ENCODE assay signal across 1 cellular context in the genomic region with DNA sequence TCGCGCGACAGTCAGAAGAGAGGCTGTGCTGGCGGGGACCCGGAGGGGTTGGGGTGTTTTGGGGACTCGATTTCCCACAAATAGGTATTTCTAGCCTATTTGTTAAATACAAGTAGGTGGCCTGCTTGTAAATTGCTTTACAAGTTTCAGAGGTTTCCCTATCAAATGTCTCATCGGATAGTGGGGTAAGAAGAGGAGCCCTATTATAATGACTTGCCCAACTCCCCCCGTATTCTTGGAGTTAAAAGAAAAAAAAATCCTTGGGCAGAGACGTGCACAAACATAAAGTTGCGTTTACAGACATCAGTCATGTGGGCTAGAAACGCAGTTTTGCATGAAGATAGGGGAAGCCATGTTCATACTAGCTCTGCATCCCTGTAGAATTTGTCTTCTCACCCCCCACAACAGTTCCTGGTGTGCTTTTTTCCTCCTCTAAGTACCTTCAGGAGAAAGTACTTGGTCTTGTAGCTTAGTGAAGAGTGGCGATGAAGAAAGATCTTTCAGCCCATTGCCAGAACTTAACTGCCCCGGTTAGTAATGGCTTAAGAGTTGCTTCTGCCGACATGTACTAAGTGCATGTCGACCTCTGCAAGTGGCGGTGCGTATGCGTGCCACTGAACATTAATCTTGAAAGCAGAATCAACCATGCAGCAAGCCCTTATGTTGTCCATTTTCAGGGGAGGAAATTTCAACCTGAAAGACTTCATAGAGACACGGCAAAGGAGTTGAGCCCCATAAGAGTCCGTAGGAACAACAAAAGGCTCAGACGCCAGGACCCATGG.
A peak's percentile ranks its signal among the peaks of the same experiment; 100 is the strongest.
TF ChIP-seq lines count a peak whose summit lies in the region.

No MANE protein-coding gene starts in this region.

TF ChIP-seq in HepG2, 621 proteins besides CTCF, POLR2A, EP300 and RAD21 (continued from another document and continues in another):
- TF ChIP-seq PAXIP1 (CRISPR knock-in tag; conservative IDR thresholded peaks at IDR 0.05): no peak
- TF ChIP-seq SALL1 (CRISPR knock-in tag; IDR thresholded peaks at IDR 0.05): no peak
- TF ChIP-seq, protein P1, sequence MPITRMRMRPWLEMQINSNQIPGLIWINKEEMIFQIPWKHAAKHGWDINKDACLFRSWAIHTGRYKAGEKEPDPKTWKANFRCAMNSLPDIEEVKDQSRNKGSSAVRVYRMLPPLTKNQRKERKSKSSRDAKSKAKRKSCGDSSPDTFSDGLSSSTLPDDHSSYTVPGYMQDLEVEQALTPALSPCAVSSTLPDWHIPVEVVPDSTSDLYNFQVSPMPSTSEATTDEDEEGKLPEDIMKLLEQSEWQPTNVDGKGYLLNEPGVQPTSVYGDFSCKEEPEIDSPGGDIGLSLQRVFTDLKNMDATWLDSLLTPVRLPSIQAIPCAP (CRISPR knock-in tag; IDR thresholded peaks at IDR 0.05; ENCODE audit: low read depth): no peak
- TF ChIP-seq ZNF589 (CRISPR knock-in tag; conservative IDR thresholded peaks at IDR 0.05): 0 out of 2 replicates have a peak, but pooled peaks have one; percentile 38
- no peak for TF ChIP-seq ZNF678 (CRISPR knock-in tag; IDR thresholded peaks at IDR 0.05)
- no peak for TF ChIP-seq HMGXB3 (CRISPR knock-in tag; IDR thresholded peaks at IDR 0.05; ENCODE audit: borderline replicate concordance)
- TF ChIP-seq ZFP36L1 (CRISPR knock-in tag; IDR thresholded peaks at IDR 0.05): no peak
- no peak for TF ChIP-seq SCMH1 (CRISPR knock-in tag; IDR thresholded peaks at IDR 0.05; ENCODE audit: borderline replicate concordance)
- no peak for TF ChIP-seq NR2F1 (CRISPR knock-in tag; IDR thresholded peaks at IDR 0.05)
- TF ChIP-seq, protein P2, sequence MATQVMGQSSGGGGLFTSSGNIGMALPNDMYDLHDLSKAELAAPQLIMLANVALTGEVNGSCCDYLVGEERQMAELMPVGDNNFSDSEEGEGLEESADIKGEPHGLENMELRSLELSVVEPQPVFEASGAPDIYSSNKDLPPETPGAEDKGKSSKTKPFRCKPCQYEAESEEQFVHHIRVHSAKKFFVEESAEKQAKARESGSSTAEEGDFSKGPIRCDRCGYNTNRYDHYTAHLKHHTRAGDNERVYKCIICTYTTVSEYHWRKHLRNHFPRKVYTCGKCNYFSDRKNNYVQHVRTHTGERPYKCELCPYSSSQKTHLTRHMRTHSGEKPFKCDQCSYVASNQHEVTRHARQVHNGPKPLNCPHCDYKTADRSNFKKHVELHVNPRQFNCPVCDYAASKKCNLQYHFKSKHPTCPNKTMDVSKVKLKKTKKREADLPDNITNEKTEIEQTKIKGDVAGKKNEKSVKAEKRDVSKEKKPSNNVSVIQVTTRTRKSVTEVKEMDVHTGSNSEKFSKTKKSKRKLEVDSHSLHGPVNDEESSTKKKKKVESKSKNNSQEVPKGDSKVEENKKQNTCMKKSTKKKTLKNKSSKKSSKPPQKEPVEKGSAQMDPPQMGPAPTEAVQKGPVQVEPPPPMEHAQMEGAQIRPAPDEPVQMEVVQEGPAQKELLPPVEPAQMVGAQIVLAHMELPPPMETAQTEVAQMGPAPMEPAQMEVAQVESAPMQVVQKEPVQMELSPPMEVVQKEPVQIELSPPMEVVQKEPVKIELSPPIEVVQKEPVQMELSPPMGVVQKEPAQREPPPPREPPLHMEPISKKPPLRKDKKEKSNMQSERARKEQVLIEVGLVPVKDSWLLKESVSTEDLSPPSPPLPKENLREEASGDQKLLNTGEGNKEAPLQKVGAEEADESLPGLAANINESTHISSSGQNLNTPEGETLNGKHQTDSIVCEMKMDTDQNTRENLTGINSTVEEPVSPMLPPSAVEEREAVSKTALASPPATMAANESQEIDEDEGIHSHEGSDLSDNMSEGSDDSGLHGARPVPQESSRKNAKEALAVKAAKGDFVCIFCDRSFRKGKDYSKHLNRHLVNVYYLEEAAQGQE (IDR thresholded peaks at IDR 0.05; ENCODE audit: borderline replicate concordance in 1 of 2, low read depth in 1 of 2, low read length in 2 of 2): no peak
- no peak for TF ChIP-seq MEIS1 (CRISPR knock-in tag; IDR thresholded peaks at IDR 0.05; ENCODE audit: borderline replicate concordance)
- TF ChIP-seq TBP (CRISPR knock-in tag; IDR thresholded peaks at IDR 0.05): no peak
- no peak for TF ChIP-seq ZFX (CRISPR knock-in tag; IDR thresholded peaks at IDR 0.05; ENCODE audit: low read depth)
- TF ChIP-seq, protein P3, sequence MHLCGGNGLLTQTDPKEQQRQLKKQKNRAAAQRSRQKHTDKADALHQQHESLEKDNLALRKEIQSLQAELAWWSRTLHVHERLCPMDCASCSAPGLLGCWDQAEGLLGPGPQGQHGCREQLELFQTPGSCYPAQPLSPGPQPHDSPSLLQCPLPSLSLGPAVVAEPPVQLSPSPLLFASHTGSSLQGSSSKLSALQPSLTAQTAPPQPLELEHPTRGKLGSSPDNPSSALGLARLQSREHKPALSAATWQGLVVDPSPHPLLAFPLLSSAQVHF (CRISPR knock-in tag; IDR thresholded peaks at IDR 0.05): no peak
- no peak for TF ChIP-seq GABPB1 (CRISPR knock-in tag; IDR thresholded peaks at IDR 0.05)
- no peak for TF ChIP-seq DMTF1 (CRISPR knock-in tag; IDR thresholded peaks at IDR 0.05)
- no peak for TF ChIP-seq ZNF513 (CRISPR knock-in tag; conservative IDR thresholded peaks at IDR 0.05)
- TF ChIP-seq ZBTB38 (CRISPR knock-in tag; IDR thresholded peaks at IDR 0.05): peak; percentile 86
- TF ChIP-seq ZNF207 (IDR thresholded peaks at IDR 0.05; ENCODE audit: borderline replicate concordance): no peak
- 0 out of 4 replicates have a peak, but pooled peaks of 1 of the 2 experiments have one; percentile 12 for TF ChIP-seq ATF4 (CRISPR knock-in tag; IDR thresholded peaks at IDR 0.05)
- TF ChIP-seq MNT (IDR thresholded peaks at IDR 0.05): no peak
- no peak for TF ChIP-seq ZNF816 (CRISPR knock-in tag; IDR thresholded peaks at IDR 0.05; ENCODE audit: borderline replicate concordance)
- TF ChIP-seq ZNF383 (CRISPR knock-in tag; IDR thresholded peaks at IDR 0.05; ENCODE audit: borderline replicate concordance): no peak
- TF ChIP-seq ZNF136 (CRISPR knock-in tag; IDR thresholded peaks at IDR 0.05; ENCODE audit: low read depth): 0 out of 2 replicates have a peak, but pooled peaks have one; percentile 6
- TF ChIP-seq TCF12 (IDR thresholded peaks at IDR 0.05): no peak
- TF ChIP-seq TCF12 (CRISPR knock-in tag; IDR thresholded peaks at IDR 0.05): no peak
- TF ChIP-seq BCL6 (CRISPR knock-in tag; IDR thresholded peaks at IDR 0.05): no peak
- no peak for TF ChIP-seq UBTF (CRISPR knock-in tag; IDR thresholded peaks at IDR 0.05)
- TF ChIP-seq JUNB (CRISPR knock-in tag; IDR thresholded peaks at IDR 0.05; ENCODE audit: borderline replicate concordance): no peak
